Comparison of ENCODE assay signal across 9 cellular contexts in genomic region chr2:109324859-109325258, GRCh38.
DNase-seq lines count a peak whose midpoint lies in the region; ATAC-seq and TF ChIP-seq lines count a peak whose summit lies in the region.
"Had no signal": no experiment of that assay in that cellular context is flagged by ENCODE, and none has a peak within 500 bp of the region (broad histone marks: within the 10 kb centered on the region; RNA-seq: fewer than 3 reads in every experiment).

No MANE protein-coding gene starts in this region.

- POLR2A ChIA-PET in BJ (lab: Charles Lee): no interaction called here
- POLR2A ChIA-PET in Caco-2 (lab: Charles Lee): no interaction called here

- peak overlapping the region in 3 of 4 donors; percentile 54 to 69 (median 57) for H3K27ac ChIP-seq in gastroesophageal sphincter

- H3K9me3 ChIP-seq in adipocyte (ENCODE audit: control insufficient read depth, low read length) (no peaks in the 10 kb centered on the region), gastroesophageal sphincter (no peaks in the 10 kb centered on the region), Caco-2 (no peaks in the 10 kb centered on the region)

- WGBS in gastroesophageal sphincter (ENCODE audit: low coverage in 1 of 2), 2 donors: 33 to 61% methylated on average over 4 to 7 of the region's 7 CpGs

- H3K4me3 Mint-ChIP-seq in Caco-2 (ENCODE audit: unreplicated experiment): no peak overlapping the region

- peaks cover 10% of the 10 kb centered on the region for H3K9me3 Mint-ChIP-seq in Caco-2 (ENCODE audit: unreplicated experiment)

- H3K4me3 ChIP-seq in BJ (ENCODE audit: low read depth, low read length) (no peak overlapping the region), adipocyte (ENCODE audit: low read length) (peak overlapping the region; percentile 53), gastroesophageal sphincter (no peak overlapping the region), Caco-2 (ENCODE audit: low read depth, low read length) (no peak overlapping the region)

- no peaks in the 10 kb centered on the region for H3K27me3 ChIP-seq in BJ (ENCODE audit: control insufficient read depth, insufficient read depth, low read length)
- no peaks in the 10 kb centered on the region for H3K27me3 ChIP-seq in adipocyte (replicated peaks; ENCODE audit: control insufficient read depth, insufficient read depth, low read length)
- H3K27me3 ChIP-seq in gastroesophageal sphincter: no peaks in the 10 kb centered on the region
- no peaks in the 10 kb centered on the region for H3K27me3 ChIP-seq in Caco-2 (replicated peaks; ENCODE audit: control insufficient read depth, insufficient read depth, low read length)

- H3K9ac ChIP-seq in adipocyte (ENCODE audit: low read length): peak overlapping the region; percentile 55

- H3K36me3 Mint-ChIP-seq in Caco-2 (ENCODE audit: insufficient read depth, unreplicated experiment): no peaks in the 10 kb centered on the region

- no peak for TF ChIP-seq POLR2A in gastroesophageal sphincter (IDR thresholded peaks at IDR 0.05)

- BruUV-seq in Caco-2 (replicated peaks; lab: Mats Ljungman, UMichigan): no TSS peak

- H3K27ac Mint-ChIP-seq in Caco-2 (ENCODE audit: unreplicated experiment): no peak overlapping the region

- intact Hi-C loops in Caco-2 (cut with micrococcal nuclease; ENCODE audit: unreplicated experiment): no loop called here

- no peaks in the 10 kb centered on the region for H3K4me1 Mint-ChIP-seq in Caco-2 (ENCODE audit: low read depth, unreplicated experiment)

- H3K4me1 ChIP-seq in adipocyte (ENCODE audit: control insufficient read depth, insufficient read depth, low read length) (peaks cover 74% of the 10 kb centered on the region), gastroesophageal sphincter (peaks cover 2 to 66% (median 21%) of the 10 kb centered on the region in 3 donors), Caco-2 (no peaks in the 10 kb centered on the region)

- CTCF ChIA-PET in BJ (lab: Yijun Ruan, JAX): no interaction called here
- CTCF ChIA-PET in Caco-2 (lab: Charles Lee): no interaction called here

- peaks cover 45% of the 10 kb centered on the region for H3K27me3 Mint-ChIP-seq in Caco-2 (ENCODE audit: insufficient read depth, unreplicated experiment)

- no peak for TF ChIP-seq CTCF in BJ (IDR thresholded peaks at IDR 0.05; ENCODE audit: insufficient read depth, low read depth, low read length)
- peak in 2 of 4 experiments; percentile 3 to 21 for TF ChIP-seq CTCF in gastroesophageal sphincter (IDR thresholded peaks at IDR 0.05)
- no peak for TF ChIP-seq CTCF in Caco-2 (IDR thresholded peaks at IDR 0.05; ENCODE audit: insufficient read depth in 1 of 2, low read depth in 1 of 2, low read length in 1 of 2, severe bottlenecking in 1 of 2, unreplicated experiment in 1 of 2)

- H3K36me3 ChIP-seq in BJ (ENCODE audit: control insufficient read depth, insufficient read depth, low read length) (no peaks in the 10 kb centered on the region), adipocyte (ENCODE audit: control insufficient read depth, insufficient read depth, low read length, severe bottlenecking) (no peaks in the 10 kb centered on the region), gastroesophageal sphincter (no peaks in the 10 kb centered on the region), Caco-2 (ENCODE audit: control insufficient read depth, insufficient read depth, low read length) (no peaks in the 10 kb centered on the region)

- TF ChIP-seq EP300 in gastroesophageal sphincter (IDR thresholded peaks at IDR 0.05): no peak

- DNase-seq in BJ (ENCODE audit: low read depth) (peak; percentile 98), adipocyte (ENCODE audit: low read depth) (peak; percentile 97), pulmonary artery endothelial cell (ENCODE audit: low read depth, low spot score) (peak; percentile 64), NCI-H1092 (lab: John Stamatoyannopoulos, UW) (no peak), Caco-2 (no peak)
- DNase-seq: NCI-H187 treated with DMSO at 0.1 percent for 48 hours had no signal

- ATAC-seq in gastroesophageal sphincter: peak; percentile 82
- no peak for ATAC-seq in GM19397 (IDR thresholded peaks at IDR 0.05; ENCODE audit: unreplicated experiment)
- ATAC-seq in HG02981 (IDR thresholded peaks at IDR 0.05; ENCODE audit: unreplicated experiment): no peak

Comparison
In these comparisons a context has a peak if more than half of its experiments do, and no peak if none do; other contexts are left out.
1. DNase-seq: peak in BJ (single experiment), adipocyte (single experiment) and pulmonary artery endothelial cell (single experiment); none in NCI-H1092 (single experiment) and Caco-2 (0 of 2).